In the genomic region with DNA sequence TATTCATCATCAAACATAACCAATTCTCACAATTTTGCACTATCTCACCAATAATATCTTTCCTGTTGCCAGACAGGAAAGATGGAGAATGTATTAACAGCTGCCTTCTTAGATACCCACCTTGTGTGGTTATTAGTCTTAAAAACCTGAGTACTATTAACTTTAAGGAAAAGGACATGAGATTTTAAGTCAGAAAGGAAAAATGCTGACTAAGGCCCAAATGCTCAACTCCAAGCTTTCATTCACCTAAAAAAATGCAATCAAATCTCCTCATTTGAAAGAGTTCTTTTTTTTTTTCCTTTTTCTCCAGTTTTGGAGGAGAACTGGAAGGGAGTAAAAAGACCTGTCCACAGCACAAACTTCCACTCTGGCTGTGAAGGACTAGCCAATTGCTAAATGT, we compare ENCODE assay signal across 21 cellular contexts.
DNase-seq lines count a peak whose midpoint lies in the region; ATAC-seq, FAIRE-seq and TF ChIP-seq lines count a peak whose summit lies in the region.
"Had no signal": no experiment of that assay in that cellular context is flagged by ENCODE, and none has a peak within 500 bp of the region (broad histone marks: within the 10 kb centered on the region; RNA-seq: fewer than 3 reads in every experiment).

No MANE protein-coding gene starts in this region.

- CTCF ChIA-PET in K562 (lab: Yijun Ruan, JAX; ENCODE audit: low intra/inter-chr PET ratio) = no interaction called here

- TF ChIP-seq POLR2A in K562 (conservative IDR thresholded peaks at IDR 0.05) = no peak
- no peak for TF ChIP-seq POLR2A in suprapubic skin (IDR thresholded peaks at IDR 0.05)

- no peak for TF ChIP-seq CTCF in K562 (IDR thresholded peaks at IDR 0.05 in 2 of 3, conservative IDR thresholded peaks at IDR 0.05 in 1 of 3; ENCODE audit: insufficient read depth in 2 of 3, low read depth in 1 of 3, low read length in 3 of 3)
- TF ChIP-seq CTCF in suprapubic skin (IDR thresholded peaks at IDR 0.05) = no peak

- H3K4me1 Mint-ChIP-seq in activated naive CD4-positive, alpha-beta T cell treated with anti-CD3 and anti-CD28 coated beads, Interleukin-2, amount 50 U/mL, for 24 hours = peaks cover 9% of the 10 kb centered on the region
- peaks cover 1 to 5% (median 1%) of the 10 kb centered on the region in 3 donors for H3K4me1 Mint-ChIP-seq in IgD-negative memory B cell
- peaks cover 9% of the 10 kb centered on the region for H3K4me1 Mint-ChIP-seq in stimulated activated effector memory CD8-positive, alpha-beta T cell treated with anti-CD3 and anti-CD28 coated beads, Interleukin-12 subunit alpha, Interleukin-12 subunit beta, amount 100 ng/mL, for 72 hours

- H3K9me3 Mint-ChIP-seq in activated naive CD4-positive, alpha-beta T cell treated with anti-CD3 and anti-CD28 coated beads, Interleukin-2, amount 50 U/mL, for 24 hours = no peaks in the 10 kb centered on the region
- H3K9me3 Mint-ChIP-seq in activated naive CD4-positive, alpha-beta T cell treated with anti-CD3 and anti-CD28 coated beads, Interleukin-2, amount 50 U/mL, for 72 hours = no peaks in the 10 kb centered on the region
- no peaks in the 10 kb centered on the region for H3K9me3 Mint-ChIP-seq in IgD-negative memory B cell
- H3K9me3 Mint-ChIP-seq in stimulated activated effector memory CD8-positive, alpha-beta T cell treated with anti-CD3 and anti-CD28 coated beads, Interleukin-12 subunit alpha, Interleukin-12 subunit beta, amount 100 ng/mL, for 72 hours = no peaks in the 10 kb centered on the region
- H3K9me3 Mint-ChIP-seq: CD14-positive monocyte; CD8-positive, alpha-beta T cell; HFFc6 had no signal

- H3K27ac ChIP-seq in K562 (ENCODE audit: extremely low read depth, low read depth, low read length) (no peak overlapping the region), suprapubic skin (no peak overlapping the region)

- peaks cover 4% of the 10 kb centered on the region; the same call in 1 of the 3 replicates for H3K36me3 ChIP-seq in K562 (ENCODE audit: control insufficient read depth, insufficient read depth, low read length)
- no peaks in the 10 kb centered on the region for H3K36me3 ChIP-seq in suprapubic skin

- H3K9me1 ChIP-seq in K562 (ENCODE audit: control insufficient read depth, insufficient read depth, low read length) = no peaks in the 10 kb centered on the region

- H3K9me3 ChIP-seq in K562 (replicated peaks; ENCODE audit: control insufficient read depth, insufficient read depth, low read depth, low read length) (no peaks in the 10 kb centered on the region), suprapubic skin (no peaks in the 10 kb centered on the region)

- in situ Hi-C loops in K562 (cut with MboI) = no loop called here

- peaks cover 3 to 8% of the 10 kb centered on the region in 2 experiments; a peak in 3 of 5 replicates for H3K4me1 ChIP-seq in K562 (replicated peaks in 1 of 2; ENCODE audit: control insufficient read depth in 2 of 2, insufficient read depth in 2 of 2, low read length in 2 of 2)
- H3K4me1 ChIP-seq in suprapubic skin = no peaks in the 10 kb centered on the region

- no peak for TF ChIP-seq RAD21 in K562 (CRISPR knock-in tag; conservative IDR thresholded peaks at IDR 0.05 in 1 of 2, IDR thresholded peaks at IDR 0.05 in 1 of 2)

- H3K27ac Mint-ChIP-seq in activated naive CD4-positive, alpha-beta T cell treated with anti-CD3 and anti-CD28 coated beads, Interleukin-2, amount 50 U/mL, for 24 hours = peak overlapping the region; percentile 19
- H3K27ac Mint-ChIP-seq in activated naive CD4-positive, alpha-beta T cell treated with anti-CD3 and anti-CD28 coated beads, Interleukin-2, amount 50 U/mL, for 72 hours = peak overlapping the region in 1 of 2 donors; percentile 16
- H3K27ac Mint-ChIP-seq in IgD-negative memory B cell = peak overlapping the region in 2 of 3 donors; percentile 51 to 56
- H3K27ac Mint-ChIP-seq in stimulated activated effector memory CD8-positive, alpha-beta T cell treated with anti-CD3 and anti-CD28 coated beads, Interleukin-12 subunit alpha, Interleukin-12 subunit beta, amount 100 ng/mL, for 72 hours = peak overlapping the region; percentile 52
- H3K27ac Mint-ChIP-seq: CD14-positive monocyte, HFFc6 had no signal

- H3K9ac ChIP-seq in K562 (ENCODE audit: insufficient read depth in 1 of 2, low read depth in 2 of 2, low read length in 2 of 2) = no peak overlapping the region

- H3K4me3 Mint-ChIP-seq in activated naive CD4-positive, alpha-beta T cell treated with anti-CD3 and anti-CD28 coated beads, Interleukin-2, amount 50 U/mL, for 24 hours = no peak overlapping the region
- no peak overlapping the region for H3K4me3 Mint-ChIP-seq in IgD-negative memory B cell
- H3K4me3 Mint-ChIP-seq in stimulated activated effector memory CD8-positive, alpha-beta T cell treated with anti-CD3 and anti-CD28 coated beads, Interleukin-12 subunit alpha, Interleukin-12 subunit beta, amount 100 ng/mL, for 72 hours = no peak overlapping the region
- H3K4me3 Mint-ChIP-seq: CD14-positive monocyte; CD8-positive, alpha-beta T cell; HFFc6 had no signal

- no peak for TF ChIP-seq EP300 in K562 (IDR thresholded peaks at IDR 0.05; ENCODE audit: low read length)
- no peak for TF ChIP-seq EP300 in suprapubic skin (IDR thresholded peaks at IDR 0.05)

- H3K27me3 ChIP-seq in K562 (ENCODE audit: control insufficient read depth in 2 of 2, insufficient read depth in 2 of 2, low read length in 2 of 2) (no peaks in the 10 kb centered on the region), suprapubic skin (no peaks in the 10 kb centered on the region)

- no peak overlapping the region for H2AFZ ChIP-seq in K562 (ENCODE audit: low read depth, low read length)

- H3K4me3 ChIP-seq in K562 = no peak overlapping the region
- no peak overlapping the region for H3K4me3 ChIP-seq in suprapubic skin

- no peaks in the 10 kb centered on the region for H4K20me1 ChIP-seq in K562 (replicated peaks; ENCODE audit: control insufficient read depth, insufficient read depth, low read length)

- no peak for DNase-seq in activated naive CD4-positive, alpha-beta T cell treated with anti-CD3 and anti-CD28 coated beads, Interleukin-2, amount 50 U/mL, for 72 hours (ENCODE audit: low spot score in 2 of 2)
- no peak for DNase-seq in K562 (ENCODE audit: extremely low read depth in 1 of 4, low spot score in 3 of 4)
- no peak for DNase-seq in stimulated activated effector memory CD8-positive, alpha-beta T cell treated with anti-CD3 and anti-CD28 coated beads, Interleukin-12 subunit alpha, Interleukin-12 subunit beta, amount 100 ng/mL, for 72 hours (ENCODE audit: low spot score in 2 of 2)
- DNase-seq in LoVo (ENCODE audit: low spot score) = no peak
- no peak for DNase-seq in suprapubic skin (ENCODE audit: low spot score in 2 of 2)
- DNase-seq: CD8-positive, alpha-beta T cell; COR-L47; DMS153; DMS79 treated with DMSO at 0.1 percent for 48 hours; EL; GOT3; HCEC 1CT; HFFc6 had no signal

- FAIRE-seq in K562 (lab: Jason Lieb, UNC) = no peak
- FAIRE-seq: A204.1, D721Med, G401.6, GM12891 had no signal

- ATAC-seq in activated naive CD4-positive, alpha-beta T cell treated with anti-CD3 and anti-CD28 coated beads, Interleukin-2, amount 50 U/mL, for 72 hours = no peak
- ATAC-seq in K562 (no peak), SK-N-SH treated with all-trans-retinoic acid at 6 μM for 48 hours (no peak)
- ATAC-seq in stimulated activated effector memory CD8-positive, alpha-beta T cell treated with anti-CD3 and anti-CD28 coated beads, Interleukin-12 subunit alpha, Interleukin-12 subunit beta, amount 100 ng/mL, for 72 hours = no peak
- ATAC-seq: CD8-positive, alpha-beta T cell had no signal

- H3K27me3 Mint-ChIP-seq in activated naive CD4-positive, alpha-beta T cell treated with anti-CD3 and anti-CD28 coated beads, Interleukin-2, amount 50 U/mL, for 24 hours = no peaks in the 10 kb centered on the region
- H3K27me3 Mint-ChIP-seq in IgD-negative memory B cell = no peaks in the 10 kb centered on the region

- BruUV-seq in K562 (replicated peaks; lab: Mats Ljungman, UMichigan) = no TSS peak

- intact Hi-C loops in K562 (cut with micrococcal nuclease) = loop anchor here (5.0 kb wide), 2 partner anchors 70 to 110 kb away; no protein-coding TSS in a partner anchor

- POLR2A ChIA-PET in K562 (lab: Yijun Ruan, JAX) = no interaction called here

- no peaks in the 10 kb centered on the region for H3K79me2 ChIP-seq in K562 (ENCODE audit: control insufficient read depth, insufficient read depth, low read length)

- no peak overlapping the region for H3K4me2 ChIP-seq in K562 (ENCODE audit: insufficient read depth, low read length)

- H3K36me3 Mint-ChIP-seq in activated naive CD4-positive, alpha-beta T cell treated with anti-CD3 and anti-CD28 coated beads, Interleukin-2, amount 50 U/mL, for 24 hours = no peaks in the 10 kb centered on the region
- H3K36me3 Mint-ChIP-seq in activated naive CD4-positive, alpha-beta T cell treated with anti-CD3 and anti-CD28 coated beads, Interleukin-2, amount 50 U/mL, for 72 hours = no peaks in the 10 kb centered on the region
- H3K36me3 Mint-ChIP-seq in IgD-negative memory B cell = peaks cover 5% of the 10 kb centered on the region
- H3K36me3 Mint-ChIP-seq in stimulated activated effector memory CD8-positive, alpha-beta T cell treated with anti-CD3 and anti-CD28 coated beads, Interleukin-12 subunit alpha, Interleukin-12 subunit beta, amount 100 ng/mL, for 72 hours = peaks cover 26% of the 10 kb centered on the region

TF ChIP-seq in K562, 482 proteins besides CTCF, POLR2A, EP300 and RAD21 (continues in another document):
- peak; percentile 85 for TF ChIP-seq C11orf30 (IDR thresholded peaks at IDR 0.05; ENCODE audit: low read depth)
- TF ChIP-seq MAFK (IDR thresholded peaks at IDR 0.05; ENCODE audit: low read length) = peak; percentile 91
- no peak for TF ChIP-seq FOXA3 (CRISPR knock-in tag; conservative IDR thresholded peaks at IDR 0.05 in 1 of 2, IDR thresholded peaks at IDR 0.05 in 1 of 2)
- TF ChIP-seq MAFF (IDR thresholded peaks at IDR 0.05; ENCODE audit: low read length) = peak; percentile 91
- TF ChIP-seq MAFG (tag; conservative IDR thresholded peaks at IDR 0.05) = peak; percentile 78
- TF ChIP-seq ZNF316 (IDR thresholded peaks at IDR 0.05) = peak; percentile 94

TF ChIP-seq in SK-N-SH treated with all-trans-retinoic acid at 6 μM for 48 hours, 23 proteins besides CTCF, POLR2A, EP300 and RAD21 (continues in another document):
- TF ChIP-seq, protein P1, sequence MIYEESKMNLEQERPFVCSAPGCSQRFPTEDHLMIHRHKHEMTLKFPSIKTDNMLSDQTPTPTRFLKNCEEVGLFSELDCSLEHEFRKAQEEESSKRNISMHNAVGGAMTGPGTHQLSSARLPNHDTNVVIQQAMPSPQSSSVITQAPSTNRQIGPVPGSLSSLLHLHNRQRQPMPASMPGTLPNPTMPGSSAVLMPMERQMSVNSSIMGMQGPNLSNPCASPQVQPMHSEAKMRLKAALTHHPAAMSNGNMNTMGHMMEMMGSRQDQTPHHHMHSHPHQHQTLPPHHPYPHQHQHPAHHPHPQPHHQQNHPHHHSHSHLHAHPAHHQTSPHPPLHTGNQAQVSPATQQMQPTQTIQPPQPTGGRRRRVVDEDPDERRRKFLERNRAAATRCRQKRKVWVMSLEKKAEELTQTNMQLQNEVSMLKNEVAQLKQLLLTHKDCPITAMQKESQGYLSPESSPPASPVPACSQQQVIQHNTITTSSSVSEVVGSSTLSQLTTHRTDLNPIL (CRISPR knock-in tag; IDR thresholded peaks at IDR 0.05; ENCODE audit: low read depth) = no peak
- no peak for TF ChIP-seq PPARA (CRISPR knock-in tag; IDR thresholded peaks at IDR 0.05; ENCODE audit: borderline replicate concordance)
- no peak for TF ChIP-seq TOX (CRISPR knock-in tag; IDR thresholded peaks at IDR 0.05; ENCODE audit: borderline replicate concordance)
- TF ChIP-seq ESRRG (CRISPR knock-in tag; IDR thresholded peaks at IDR 0.05) = no peak
- TF ChIP-seq SNAI2 (CRISPR knock-in tag; IDR thresholded peaks at IDR 0.05) = no peak
